In genomic region chr2:46915811-46916630, GRCh38 we compare ENCODE assay signal across 1 cellular context.
TF ChIP-seq lines count a peak whose summit lies in the region.

No MANE protein-coding gene starts in this region.

TF ChIP-seq in H1, 55 proteins besides CTCF, POLR2A, EP300 and RAD21 (continued from another document):
- TF ChIP-seq KDM4A (IDR thresholded peaks at IDR 0.05; ENCODE audit: low read depth, low read length, severe bottlenecking) = peak; percentile 49
- no peak for TF ChIP-seq TEAD4 (IDR thresholded peaks at IDR 0.05; ENCODE audit: low read depth, low read length)
- TF ChIP-seq TAF7 (optimal IDR thresholded peaks at IDR 0.05; ENCODE audit: borderline replicate concordance, low read depth, low read length) = no peak
- TF ChIP-seq TAF1 (IDR thresholded peaks at IDR 0.05; ENCODE audit: low read depth, low read length) = no peak
- TF ChIP-seq POU5F1 (IDR thresholded peaks at IDR 0.05; ENCODE audit: low read depth, low read length) = no peak
- TF ChIP-seq JUN (IDR thresholded peaks at IDR 0.05; ENCODE audit: low read depth, low read length) = no peak
- no peak for TF ChIP-seq CTBP2 (IDR thresholded peaks at IDR 0.05; ENCODE audit: borderline replicate concordance, insufficient read depth, insufficient read length, low read length)
- TF ChIP-seq RBBP5 (IDR thresholded peaks at IDR 0.05; ENCODE audit: borderline replicate concordance, low read depth, low read length) = 0 out of 2 replicates have a peak, but pooled peaks have one; percentile 71
- TF ChIP-seq SAP30 (IDR thresholded peaks at IDR 0.05; ENCODE audit: insufficient read depth, insufficient replicate concordance, low read length) = peak; percentile 86
- 0 out of 2 replicates have a peak, but pooled peaks have one; percentile 7 for TF ChIP-seq TBP (IDR thresholded peaks at IDR 0.05; ENCODE audit: low read depth, low read length)
- no peak for TF ChIP-seq NANOG (IDR thresholded peaks at IDR 0.05; ENCODE audit: insufficient read depth, low read depth, low read length, poor library complexity, severe bottlenecking)
- TF ChIP-seq NRF1 (IDR thresholded peaks at IDR 0.05; ENCODE audit: low read depth, low read length) = peak; percentile 47
- 0 out of 2 replicates have a peak, but pooled peaks have one; percentile 8 for TF ChIP-seq CHD2 (IDR thresholded peaks at IDR 0.05; ENCODE audit: low read length)
- TF ChIP-seq RNF2 (IDR thresholded peaks at IDR 0.05; ENCODE audit: borderline replicate concordance, low read depth, low read length, missing control alignments, poor library complexity, severe bottlenecking) = no peak
- no peak for TF ChIP-seq SIX5 (IDR thresholded peaks at IDR 0.05; ENCODE audit: low read depth, low read length)
- TF ChIP-seq, protein P1, sequence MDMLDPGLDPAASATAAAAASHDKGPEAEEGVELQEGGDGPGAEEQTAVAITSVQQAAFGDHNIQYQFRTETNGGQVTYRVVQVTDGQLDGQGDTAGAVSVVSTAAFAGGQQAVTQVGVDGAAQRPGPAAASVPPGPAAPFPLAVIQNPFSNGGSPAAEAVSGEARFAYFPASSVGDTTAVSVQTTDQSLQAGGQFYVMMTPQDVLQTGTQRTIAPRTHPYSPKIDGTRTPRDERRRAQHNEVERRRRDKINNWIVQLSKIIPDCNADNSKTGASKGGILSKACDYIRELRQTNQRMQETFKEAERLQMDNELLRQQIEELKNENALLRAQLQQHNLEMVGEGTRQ (IDR thresholded peaks at IDR 0.05; ENCODE audit: low read length) = no peak
- TF ChIP-seq, protein P2, sequence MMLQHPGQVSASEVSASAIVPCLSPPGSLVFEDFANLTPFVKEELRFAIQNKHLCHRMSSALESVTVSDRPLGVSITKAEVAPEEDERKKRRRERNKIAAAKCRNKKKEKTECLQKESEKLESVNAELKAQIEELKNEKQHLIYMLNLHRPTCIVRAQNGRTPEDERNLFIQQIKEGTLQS (IDR thresholded peaks at IDR 0.05; ENCODE audit: insufficient read depth, low read depth, low read length) = no peak
- no peak for TF ChIP-seq RFX5 (IDR thresholded peaks at IDR 0.05; ENCODE audit: borderline replicate concordance, low read depth, low read length)
- TF ChIP-seq HDAC2 (IDR thresholded peaks at IDR 0.05; ENCODE audit: borderline replicate concordance in 1 of 2, low read depth in 2 of 2, low read length in 2 of 2) = no peak
- no peak for TF ChIP-seq RXRA (IDR thresholded peaks at IDR 0.05; ENCODE audit: insufficient read depth, low read depth, low read length)
- TF ChIP-seq, protein P3, sequence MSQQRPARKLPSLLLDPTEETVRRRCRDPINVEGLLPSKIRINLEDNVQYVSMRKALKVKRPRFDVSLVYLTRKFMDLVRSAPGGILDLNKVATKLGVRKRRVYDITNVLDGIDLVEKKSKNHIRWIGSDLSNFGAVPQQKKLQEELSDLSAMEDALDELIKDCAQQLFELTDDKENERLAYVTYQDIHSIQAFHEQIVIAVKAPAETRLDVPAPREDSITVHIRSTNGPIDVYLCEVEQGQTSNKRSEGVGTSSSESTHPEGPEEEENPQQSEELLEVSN (IDR thresholded peaks at IDR 0.05) = peak; percentile 57; the same call in 1 of the 2 replicates
- no peak for TF ChIP-seq BACH1 (IDR thresholded peaks at IDR 0.05; ENCODE audit: low read length)
- TF ChIP-seq YY1 (IDR thresholded peaks at IDR 0.05; ENCODE audit: low read depth, low read length) = no peak
- TF ChIP-seq SP1 (IDR thresholded peaks at IDR 0.05; ENCODE audit: low read depth, low read length) = no peak
- no peak for TF ChIP-seq SUZ12 (IDR thresholded peaks at IDR 0.05; ENCODE audit: low read length)
- TF ChIP-seq POLR2AphosphoS5 (IDR thresholded peaks at IDR 0.05; ENCODE audit: low read depth, low read length) = no peak; the same call in 1 of the 2 replicates
- TF ChIP-seq BCL11A (IDR thresholded peaks at IDR 0.05; ENCODE audit: low read depth in 2 of 2, low read length in 2 of 2) = no peak
- TF ChIP-seq, protein P4, sequence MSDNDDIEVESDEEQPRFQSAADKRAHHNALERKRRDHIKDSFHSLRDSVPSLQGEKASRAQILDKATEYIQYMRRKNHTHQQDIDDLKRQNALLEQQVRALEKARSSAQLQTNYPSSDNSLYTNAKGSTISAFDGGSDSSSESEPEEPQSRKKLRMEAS (IDR thresholded peaks at IDR 0.05) = peak; percentile 93
